Comparison of ENCODE assay signal across 8 cellular contexts in the genomic region with DNA sequence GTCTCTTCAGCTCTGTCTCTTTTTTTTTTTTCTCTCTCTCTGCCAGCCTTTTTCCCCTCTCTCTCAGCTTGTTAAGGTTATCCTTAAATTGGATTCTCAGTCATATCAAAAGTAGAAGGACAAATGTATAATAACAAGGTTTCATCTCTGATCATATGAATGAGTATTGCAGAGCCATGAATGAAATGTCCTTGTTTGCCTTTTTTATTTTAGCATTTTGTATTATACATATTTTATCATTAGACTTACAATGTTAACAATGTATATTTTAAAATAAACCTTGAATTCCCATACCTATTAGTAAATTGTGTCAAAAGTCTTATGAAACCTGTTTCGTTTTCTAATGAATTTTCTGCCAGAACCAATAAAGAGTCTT. TPM values are rescaled to one million over a fixed set of nuclear protein-coding genes. Genes with fewer than 3 reads are reported as not detected.
DNase-seq lines count a peak whose midpoint lies in the region; FAIRE-seq and TF ChIP-seq lines count a peak whose summit lies in the region.

No MANE protein-coding gene starts in this region.

- FAIRE-seq in endothelial cell of umbilical vein (lab: Jason Lieb, UNC): no peak

- WGBS in ovary, 3 donors: 0 to 3% (median 0%) methylated on average over 1 of the region's 1 CpG

- H3K9me3 ChIP-seq in CD8-positive, alpha-beta memory T cell (ENCODE audit: low read length): no peaks in the 10 kb centered on the region
- H3K9me3 ChIP-seq in OCI-LY7 (ENCODE audit: low read length) (no peaks in the 10 kb centered on the region), endothelial cell of umbilical vein (replicated peaks; ENCODE audit: control insufficient read depth, insufficient read depth, low read length) (no peaks in the 10 kb centered on the region), ovary (no peaks in the 10 kb centered on the region)

- H4K20me1 ChIP-seq in OCI-LY7 (ENCODE audit: insufficient read depth, low read length): no peaks in the 10 kb centered on the region
- peaks cover 5% of the 10 kb centered on the region for H4K20me1 ChIP-seq in endothelial cell of umbilical vein (replicated peaks; ENCODE audit: control insufficient read depth, extremely low read depth, insufficient read depth, low read length)

- intact Hi-C loops in OCI-LY7 (cut with micrococcal nuclease; ENCODE audit: unreplicated experiment): loop anchor here (10.0 kb wide), 1 partner anchor 251 kb away; a partner anchor contains a TSS
- intact Hi-C loops in endothelial cell of umbilical vein (cut with micrococcal nuclease): loop anchor here (1.0 kb wide), 1 partner anchor 73 kb away; no protein-coding TSS in a partner anchor
- intact Hi-C loops in ovary (cut with DNase I): loop anchor here in 1 of 4 donors (2.0 kb wide), 1 partner anchor 27 kb away; a partner anchor contains a TSS

- no TSS peak for BruUV-seq in OCI-LY7 (replicated peaks; lab: Mats Ljungman, UMichigan)
- BruUV-seq in endothelial cell of umbilical vein (replicated peaks; lab: Mats Ljungman, UMichigan): TSS peak; percentile 53

- peaks cover 17% of the 10 kb centered on the region for H3K4me1 ChIP-seq in CD8-positive, alpha-beta memory T cell (ENCODE audit: insufficient read depth, low read length)
- H3K4me1 ChIP-seq in OCI-LY7 (ENCODE audit: insufficient read depth, low read length, poor library complexity, severe bottlenecking): peaks cover 38% of the 10 kb centered on the region
- peaks cover 34% of the 10 kb centered on the region for H3K4me1 ChIP-seq in endothelial cell of umbilical vein (ENCODE audit: control insufficient read depth, extremely low read depth, insufficient read depth, low read length)
- H3K4me1 ChIP-seq in ovary (ENCODE audit: insufficient read depth): no peaks in the 10 kb centered on the region

- no peak for TF ChIP-seq EP300 in ovary (IDR thresholded peaks at IDR 0.05)

- H2AFZ ChIP-seq in OCI-LY7 (ENCODE audit: low read length): peak overlapping the region; percentile 84; the same call in 1 of the 2 replicates
- no peak overlapping the region for H2AFZ ChIP-seq in endothelial cell of umbilical vein (ENCODE audit: low read depth, low read length)

- peaks cover 0 to 3% of the 10 kb centered on the region in 2 donors for H3K27me3 Mint-ChIP-seq in CD8-positive, alpha-beta memory T cell

- H3K4me3 ChIP-seq in CD8-positive, alpha-beta memory T cell (ENCODE audit: low read length): peak overlapping the region; percentile 89
- H3K4me3 ChIP-seq in OCI-LY7 (ENCODE audit: low read depth, low read length, poor library complexity, severe bottlenecking): peak overlapping the region; percentile 72
- H3K4me3 ChIP-seq in endothelial cell of umbilical vein (replicated peaks in 1 of 3; ENCODE audit: insufficient read depth in 1 of 3, low read depth in 1 of 3, low read length in 3 of 3): peak overlapping the region; percentile 69 to 99 (median 98)
- peak overlapping the region; percentile 64 for H3K4me3 ChIP-seq in ovary

- TF ChIP-seq CTCF in OCI-LY7 (conservative IDR thresholded peaks at IDR 0.05; ENCODE audit: low read length) (no peak), endothelial cell of umbilical vein (IDR thresholded peaks at IDR 0.05; ENCODE audit: extremely low read depth in 1 of 2, insufficient read depth in 1 of 2, low read depth in 1 of 2, low read length in 2 of 2) (no peak), ovary (IDR thresholded peaks at IDR 0.05) (no peak)

- dilution Hi-C loops in endothelial cell of umbilical vein (cut with MboI; ENCODE audit: extremely low pct_ligation_motif_present, low sequenced_read_pairs): no loop called here

- H3K9ac ChIP-seq in endothelial cell of umbilical vein (replicated peaks; ENCODE audit: extremely low read depth, insufficient read depth, low read length): peak overlapping the region; percentile 98

- peaks cover 26 to 65% (median 62%) of the 10 kb centered on the region in 3 donors for H3K4me1 Mint-ChIP-seq in CD8-positive, alpha-beta memory T cell

- H3K9me2 ChIP-seq in OCI-LY7 (ENCODE audit: insufficient read depth, low read length): no peaks in the 10 kb centered on the region

- H3K4me2 ChIP-seq in OCI-LY7 (ENCODE audit: low read length): peak overlapping the region; percentile 80
- H3K4me2 ChIP-seq in endothelial cell of umbilical vein (ENCODE audit: insufficient read depth, low read length): peak overlapping the region; percentile 100

- no peaks in the 10 kb centered on the region for H3K36me3 ChIP-seq in CD8-positive, alpha-beta memory T cell (ENCODE audit: insufficient read depth, low read length)
- H3K36me3 ChIP-seq in OCI-LY7 (ENCODE audit: insufficient read depth, low read length) (no peaks in the 10 kb centered on the region), endothelial cell of umbilical vein (ENCODE audit: control insufficient read depth in 2 of 2, extremely low read depth in 1 of 2, insufficient read depth in 2 of 2, low read length in 2 of 2) (peaks cover 0 to 2% of the 10 kb centered on the region in 2 experiments), ovary (no peaks in the 10 kb centered on the region)

- peaks cover 0 to 2% (median 0%) of the 10 kb centered on the region in 5 donors for H3K9me3 Mint-ChIP-seq in CD8-positive, alpha-beta memory T cell

- H3K4me3 Mint-ChIP-seq in CD8-positive, alpha-beta memory T cell: peak overlapping the region; percentile 86 to 93 (median 90)

- peak overlapping the region; percentile 93 to 99 (median 98) for H3K27ac Mint-ChIP-seq in CD8-positive, alpha-beta memory T cell

- no peaks in the 10 kb centered on the region for H3K27me3 ChIP-seq in CD8-positive, alpha-beta memory T cell (ENCODE audit: insufficient read depth, low read length, poor library complexity, severe bottlenecking)
- no peaks in the 10 kb centered on the region for H3K27me3 ChIP-seq in endothelial cell of umbilical vein (ENCODE audit: control insufficient read depth in 2 of 2, insufficient read depth in 2 of 2, low read length in 2 of 2)
- H3K27me3 ChIP-seq in ovary: no peaks in the 10 kb centered on the region

- no peaks in the 10 kb centered on the region for H3K9me1 ChIP-seq in endothelial cell of umbilical vein (replicated peaks; ENCODE audit: control insufficient read depth, extremely low read depth, insufficient read depth, low read length)

- no peak for DNase-seq in CD8-positive, alpha-beta memory T cell
- no peak for DNase-seq in OCI-LY7 (ENCODE audit: low spot score)
- DNase-seq in endothelial cell of umbilical vein (ENCODE audit: low read depth, low spot score): no peak
- no peak for DNase-seq in ovary
- no peak for DNase-seq in Ammon's horn (ENCODE audit: low spot score)
- DNase-seq in NCI-H187 treated with DMSO at 0.1 percent for 48 hours (lab: John Stamatoyannopoulos, UW): no peak
- DNase-seq in DMS53 (lab: John Stamatoyannopoulos, UW): no peak
- DNase-seq in NCI-H2107 treated with DMSO at 0.1 percent for 48 hours (lab: John Stamatoyannopoulos, UW; ENCODE audit: unreplicated experiment): no peak

- peaks cover 0 to 8% (median 0%) of the 10 kb centered on the region in 3 donors for H3K36me3 Mint-ChIP-seq in CD8-positive, alpha-beta memory T cell

- POLR2A ChIA-PET in CD8-positive, alpha-beta memory T cell (lab: Charles Lee): interaction anchor here (0.6 to 5.8 kb wide), 4 partner anchors 9 to 322 kb away, joined by 3 to 102 read pairs (median 8); a partner anchor contains a TSS
- POLR2A ChIA-PET in OCI-LY7 (lab: Charles Lee): interaction anchor here (0.5 to 9.8 kb wide), 25 partner anchors 9 to 347 kb away, joined by 3 to 193 read pairs (median 5); a partner anchor contains a TSS
- POLR2A ChIA-PET in endothelial cell of umbilical vein (lab: Charles Lee): interaction anchor here (0.5 to 3.9 kb wide), 19 partner anchors 10 to 126 kb away, joined by 3 to 122 read pairs (median 14); a partner anchor contains a TSS

- peaks cover 19% of the 10 kb centered on the region; the same call in 1 of the 2 replicates for H3K79me2 ChIP-seq in OCI-LY7 (ENCODE audit: insufficient read depth, low read depth, low read length)
- H3K79me2 ChIP-seq in endothelial cell of umbilical vein (ENCODE audit: control insufficient read depth, insufficient read depth, low read length): peaks cover 60% of the 10 kb centered on the region

- peak overlapping the region; percentile 92 for H3K27ac ChIP-seq in CD8-positive, alpha-beta memory T cell (ENCODE audit: low read depth, low read length)
- H3K27ac ChIP-seq in OCI-LY7 (ENCODE audit: low read depth, low read length, poor library complexity, severe bottlenecking): peak overlapping the region; percentile 68
- H3K27ac ChIP-seq in endothelial cell of umbilical vein (ENCODE audit: insufficient read depth, low read depth, low read length): peak overlapping the region; percentile 82
- peak overlapping the region; percentile 72 to 84 for H3K27ac ChIP-seq in ovary

- CTCF ChIA-PET in CD8-positive, alpha-beta memory T cell (lab: Charles Lee): interaction anchor here (1.3 to 3.9 kb wide), 5 partner anchors 10 to 109 kb away, joined by 4 to 27 read pairs (median 5); a partner anchor contains a TSS
- CTCF ChIA-PET in OCI-LY7 (lab: Charles Lee; ENCODE audit: unreplicated experiment) (interaction anchor here (0.8 to 1.5 kb wide), 2 partner anchors 27 to 38 kb away, joined by 3 to 5 read pairs; a partner anchor contains a TSS), endothelial cell of umbilical vein (lab: Charles Lee) (interaction anchor here (0.7 to 15.7 kb wide), 14 partner anchors 24 to 126 kb away, joined by 3 to 250 read pairs (median 6); a partner anchor contains a TSS)

- no peak for TF ChIP-seq POLR2A in endothelial cell of umbilical vein (IDR thresholded peaks at IDR 0.05; ENCODE audit: low read depth, low read length)
- no peak for TF ChIP-seq POLR2A in ovary (IDR thresholded peaks at IDR 0.05)

RNA-seq across cellular contexts. Expression of a gene that starts 0.6 kb away (rescaled TPM):
- total RNA-seq in CD8-positive, alpha-beta memory T cell: 10 to 100 TPM in 1 of 2 experiments, 1 to 10 TPM in 1; 8.1 to 10.6 TPM
- polyA plus RNA-seq in CD8-positive, alpha-beta memory T cell: 5.3 TPM
- total RNA-seq in OCI-LY7 (2014; rRNA removed; shearing (Covaris generic)): 9.0 and 12.6 TPM in 2 replicates
- total RNA-seq in OCI-LY7 (2022) (14.9 and 15.8 TPM in 2 replicates), endothelial cell of umbilical vein (122 and 136 TPM in 2 replicates), ovary (10 to 100 TPM; 20.2 to 48.6 (median 23.8) TPM)
- polyA plus RNA-seq in endothelial cell of umbilical vein (20.1 and 30.4 TPM in 2 replicates), ovary (10 to 100 TPM; 18.7 to 33.9 TPM)
- 44.1 and 50.8 TPM in 2 replicates for polyA plus RNA-seq in endothelial cell of umbilical vein (2011; cell fraction: cytosol; rRNA removed)
- 39.8 and 53.7 TPM in 2 replicates for polyA plus RNA-seq in endothelial cell of umbilical vein (2011; cell fraction: nucleus; rRNA removed)
- polyA plus RNA-seq in endothelial cell of umbilical vein (2012): 145 and 153 TPM in 2 replicates
- polyA minus RNA-seq in endothelial cell of umbilical vein: 71.8 and 78.2 TPM in 2 replicates
- 6.7 TPM for polyA minus RNA-seq in endothelial cell of umbilical vein (2011; cell fraction: cytosol; rRNA and poly(A)+ RNA removed)
- polyA minus RNA-seq in endothelial cell of umbilical vein (2011; cell fraction: nucleus; rRNA and poly(A)+ RNA removed): 45.6 and 48.5 TPM in 2 replicates

RNA-seq across cellular contexts. Expression of a gene that starts 26.5 kb away (rescaled TPM):
- total RNA-seq in CD8-positive, alpha-beta memory T cell: 100 to 1,000 TPM; 215 to 217 TPM
- 54.6 TPM for polyA plus RNA-seq in CD8-positive, alpha-beta memory T cell
- total RNA-seq in OCI-LY7 (2014; rRNA removed; shearing (Covaris generic)): 234 and 256 TPM in 2 replicates
- total RNA-seq in OCI-LY7 (2022) (301 and 325 TPM in 2 replicates), endothelial cell of umbilical vein (163 and 166 TPM in 2 replicates), ovary (100 to 1,000 TPM in 5 of 7 donors, 10 to 100 TPM in 2; 95.6 to 169 (median 149) TPM)
- polyA plus RNA-seq in endothelial cell of umbilical vein (112 and 124 TPM in 2 replicates), ovary (100 to 1,000 TPM in 1 of 2 donors, 10 to 100 TPM in 1; 78.8 to 106 TPM)
- polyA plus RNA-seq in endothelial cell of umbilical vein (2011; cell fraction: cytosol; rRNA removed): 71.6 and 78.3 TPM in 2 replicates
- polyA plus RNA-seq in endothelial cell of umbilical vein (2011; cell fraction: nucleus; rRNA removed): 270 and 402 TPM in 2 replicates
- 74.7 and 115 TPM in 2 replicates for polyA plus RNA-seq in endothelial cell of umbilical vein (2012)
- 175 and 196 TPM in 2 replicates for polyA minus RNA-seq in endothelial cell of umbilical vein
- polyA minus RNA-seq in endothelial cell of umbilical vein (2011; cell fraction: cytosol; rRNA and poly(A)+ RNA removed): 130 TPM
- 280 and 344 TPM in 2 replicates for polyA minus RNA-seq in endothelial cell of umbilical vein (2011; cell fraction: nucleus; rRNA and poly(A)+ RNA removed)

RNA-seq across cellular contexts. Expression of a gene that starts 40.4 kb away (rescaled TPM):
- total RNA-seq in CD8-positive, alpha-beta memory T cell: under 1 TPM; 0.24 to 0.35 TPM
- polyA plus RNA-seq in CD8-positive, alpha-beta memory T cell: 0.40 TPM
- total RNA-seq in OCI-LY7 (2014; rRNA removed; shearing (Covaris generic)): 0.15 TPM in 1 of 2 replicates, not detected in the other
- total RNA-seq in OCI-LY7 (2022) (not detected in 2 replicates), endothelial cell of umbilical vein (7.7 and 9.6 TPM in 2 replicates), ovary (1 to 10 TPM; 1.8 to 5.7 (median 3.3) TPM)
- polyA plus RNA-seq in endothelial cell of umbilical vein (2.1 and 2.8 TPM in 2 replicates), ovary (1 to 10 TPM; 2.1 to 2.7 TPM)
- 2.9 and 3.1 TPM in 2 replicates for polyA plus RNA-seq in endothelial cell of umbilical vein (2011; cell fraction: cytosol; rRNA removed)
- polyA plus RNA-seq in endothelial cell of umbilical vein (2011; cell fraction: nucleus; rRNA removed): 2.8 and 3.6 TPM in 2 replicates
- polyA plus RNA-seq in endothelial cell of umbilical vein (2012): 1.4 and 2.8 TPM in 2 replicates
- 4.6 and 5.6 TPM in 2 replicates for polyA minus RNA-seq in endothelial cell of umbilical vein
- not detected for polyA minus RNA-seq in endothelial cell of umbilical vein (2011; cell fraction: cytosol; rRNA and poly(A)+ RNA removed)
- polyA minus RNA-seq in endothelial cell of umbilical vein (2011; cell fraction: nucleus; rRNA and poly(A)+ RNA removed): 13.6 and 15.2 TPM in 2 replicates
